In genomic region chr7:78134256-78134655, GRCh38 we compare ENCODE assay signal across 8 cellular contexts.
DNase-seq lines count a peak whose midpoint lies in the region; ATAC-seq and TF ChIP-seq lines count a peak whose summit lies in the region.

No MANE protein-coding gene starts in this region.

- H3K4me3 Mint-ChIP-seq in activated T-cell treated with anti-CD3 and anti-CD28 coated beads, Interleukin-2, amount 50 U/mL, for 4 hours: no peak overlapping the region
- no peak overlapping the region for H3K4me3 Mint-ChIP-seq in activated CD8-positive, alpha-beta memory T cell treated with anti-CD3 and anti-CD28 coated beads, Interleukin-2, amount 10 ng/mL, durations not matched to agents 7 days and 5 days

- DNase-seq in GM10266 (ENCODE audit: extremely low spot score) (peak; percentile 19), HS-5 (ENCODE audit: low read depth) (peak; percentile 65), SK-MEL-5 (ENCODE audit: low read depth, low spot score) (peak; percentile 82), hepatic stellate cell (ENCODE audit: low spot score) (peak; percentile 67), cerebellar nuclear complex (lab: John Stamatoyannopoulos, UW) (no peak)
- no peak for DNase-seq in activated CD8-positive, alpha-beta memory T cell treated with anti-CD3 and anti-CD28 coated beads, Interleukin-2, amount 50 U/mL, for 4 hours
- no peak for DNase-seq in activated T-cell treated with anti-CD3 and anti-CD28 coated beads, Interleukin-2, amount 50 U/mL, for 4 hours
- DNase-seq in activated CD8-positive, alpha-beta memory T cell treated with anti-CD3 and anti-CD28 coated beads, Interleukin-2, amount 10 ng/mL, durations not matched to agents 7 days and 5 days: no peak

- ATAC-seq in activated T-cell treated with anti-CD3 and anti-CD28 coated beads, Interleukin-2, amount 50 U/mL, for 4 hours: no peak
- no peak for ATAC-seq in activated CD8-positive, alpha-beta memory T cell treated with anti-CD3 and anti-CD28 coated beads, Interleukin-2, amount 10 ng/mL, durations not matched to agents 7 days and 5 days

- no peaks in the 10 kb centered on the region for H3K36me3 Mint-ChIP-seq in activated T-cell treated with anti-CD3 and anti-CD28 coated beads, Interleukin-2, amount 50 U/mL, for 4 hours (ENCODE audit: insufficient read depth)
- no peaks in the 10 kb centered on the region for H3K36me3 Mint-ChIP-seq in activated CD8-positive, alpha-beta memory T cell treated with anti-CD3 and anti-CD28 coated beads, Interleukin-2, amount 10 ng/mL, durations not matched to agents 7 days and 5 days

- H3K4me1 Mint-ChIP-seq in activated T-cell treated with anti-CD3 and anti-CD28 coated beads, Interleukin-2, amount 50 U/mL, for 4 hours (ENCODE audit: low read depth): no peaks in the 10 kb centered on the region
- no peaks in the 10 kb centered on the region for H3K4me1 Mint-ChIP-seq in activated CD8-positive, alpha-beta memory T cell treated with anti-CD3 and anti-CD28 coated beads, Interleukin-2, amount 10 ng/mL, durations not matched to agents 7 days and 5 days

- CTCF ChIA-PET in activated CD8-positive, alpha-beta memory T cell treated with anti-CD3 and anti-CD28 coated beads, Interleukin-2, amount 10 ng/mL, durations not matched to agents 7 days and 5 days (lab: Charles Lee): no interaction called here

- H3K27ac Mint-ChIP-seq in activated CD8-positive, alpha-beta memory T cell treated with anti-CD3 and anti-CD28 coated beads, Interleukin-2, amount 10 ng/mL, durations not matched to agents 7 days and 5 days: no peak overlapping the region

- peaks cover 4% of the 10 kb centered on the region for H3K27me3 Mint-ChIP-seq in activated T-cell treated with anti-CD3 and anti-CD28 coated beads, Interleukin-2, amount 50 U/mL, for 4 hours (ENCODE audit: low read depth)
- H3K27me3 Mint-ChIP-seq in activated CD8-positive, alpha-beta memory T cell treated with anti-CD3 and anti-CD28 coated beads, Interleukin-2, amount 10 ng/mL, durations not matched to agents 7 days and 5 days: no peaks in the 10 kb centered on the region

- TF ChIP-seq CTCF in GM10266 (IDR thresholded peaks at IDR 0.05; ENCODE audit: control insufficient read depth, insufficient read depth, low read depth, missing control alignments): peak; percentile 42

- in situ Hi-C loops in SK-MEL-5 (cut with HindIII; ENCODE audit: low pct_unique_long_range_greater_than_20kb, low sequenced_read_pairs): no loop called here

- no peaks in the 10 kb centered on the region for H3K9me3 Mint-ChIP-seq in activated T-cell treated with anti-CD3 and anti-CD28 coated beads, Interleukin-2, amount 50 U/mL, for 4 hours
- no peaks in the 10 kb centered on the region for H3K9me3 Mint-ChIP-seq in activated CD8-positive, alpha-beta memory T cell treated with anti-CD3 and anti-CD28 coated beads, Interleukin-2, amount 10 ng/mL, durations not matched to agents 7 days and 5 days (ENCODE audit: low read depth)

Comparison
In these comparisons a context has a peak if more than half of its experiments do, and no peak if none do; other contexts are left out.
1. DNase-seq: peak in GM10266 (single experiment), HS-5 (single experiment), SK-MEL-5 (single experiment) and hepatic stellate cell (single experiment); none in activated CD8-positive, alpha-beta memory T cell treated with anti-CD3 and anti-CD28 coated beads, Interleukin-2, amount 50 U/mL, for 4 hours (single experiment), activated T-cell treated with anti-CD3 and anti-CD28 coated beads, Interleukin-2, amount 50 U/mL, for 4 hours (single experiment), cerebellar nuclear complex (0 of 2) and activated CD8-positive, alpha-beta memory T cell treated with anti-CD3 and anti-CD28 coated beads, Interleukin-2, amount 10 ng/mL, durations not matched to agents 7 days and 5 days (single experiment).